ENCODE assay signal across 8 cellular contexts in the genomic region with DNA sequence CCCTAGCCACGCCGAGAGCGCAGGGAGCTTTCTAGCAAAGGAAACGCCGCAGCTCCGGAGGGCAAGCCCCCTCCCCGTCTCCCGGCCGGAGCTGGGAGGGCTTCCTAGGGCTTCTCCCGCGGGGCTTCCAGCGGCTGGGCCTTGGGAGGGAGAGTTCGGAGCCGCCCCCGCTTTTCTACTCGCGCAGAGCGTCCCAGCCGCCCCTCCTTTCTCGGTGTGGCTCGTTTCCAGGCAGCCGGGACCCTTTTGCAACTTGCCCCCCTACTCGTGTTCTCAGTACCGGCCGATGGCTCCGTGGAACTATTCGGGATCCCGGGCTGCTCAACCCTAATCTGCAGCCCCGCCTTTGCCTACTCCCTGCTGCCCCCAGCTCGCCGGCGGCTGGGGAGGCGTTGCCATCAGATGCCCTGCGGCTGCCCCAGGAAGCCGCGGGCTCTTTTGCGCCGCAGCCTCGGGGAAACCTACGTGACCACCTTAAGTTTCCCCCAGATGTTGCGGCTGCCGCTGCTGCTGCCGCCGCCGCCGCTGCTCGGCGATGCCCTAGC. TPM values are rescaled to one million over a fixed set of nuclear protein-coding genes. Genes with fewer than 3 reads are reported as not detected.
A peak's percentile ranks its signal among the peaks of the same experiment; 100 is the strongest.
DNase-seq lines count a peak whose midpoint lies in the region; ATAC-seq and TF ChIP-seq lines count a peak whose summit lies in the region.

No MANE protein-coding gene starts in this region.

- H3K4me1 Mint-ChIP-seq in activated naive CD4-positive, alpha-beta T cell treated with anti-CD3 and anti-CD28 coated beads, Interleukin-2, amount 10 ng/mL, durations not matched to agents 7 days and 5 days = peaks cover 58% of the 10 kb centered on the region

- TF ChIP-seq EP300 in ovary (IDR thresholded peaks at IDR 0.05) = no peak

- H3K4me1 ChIP-seq in BLaER1 = peaks cover 16% of the 10 kb centered on the region
- no peaks in the 10 kb centered on the region for H3K4me1 ChIP-seq in NT2/D1 (ENCODE audit: insufficient read depth, insufficient read length)
- H3K4me1 ChIP-seq in ovary (ENCODE audit: insufficient read depth) = peaks cover 7% of the 10 kb centered on the region

- peaks cover 20% of the 10 kb centered on the region; the same call in 1 of the 2 replicates for H4K20me1 ChIP-seq in BLaER1

- no peaks in the 10 kb centered on the region for H3K36me3 ChIP-seq in BLaER1
- H3K36me3 ChIP-seq in NT2/D1 (ENCODE audit: insufficient read depth, insufficient read length, low read length) = peaks cover 4% of the 10 kb centered on the region
- H3K36me3 ChIP-seq in ovary = no peaks in the 10 kb centered on the region

- peak overlapping the region; percentile 72 for H3K9ac ChIP-seq in BLaER1
- H3K9ac ChIP-seq in NT2/D1 (ENCODE audit: insufficient read length, low read depth) = peak overlapping the region; percentile 87

- TF ChIP-seq CTCF in ovary (IDR thresholded peaks at IDR 0.05) = peak in 1 of 3 donors; percentile 33

- DNase-seq in NT2/D1 (ENCODE audit: low read depth, low spot score) = peak; percentile 56
- DNase-seq in activated naive CD4-positive, alpha-beta T cell treated with anti-CD3 and anti-CD28 coated beads, Interleukin-2, amount 10 ng/mL, durations not matched to agents 7 days and 5 days = peak; percentile 75
- peak; percentile 82 for DNase-seq in Right ventricle myocardium superior
- peak; percentile 75 to 89 (median 88) for DNase-seq in ovary
- no peak for DNase-seq in HuH-7 (ENCODE audit: low spot score)

- intact Hi-C loops in Right ventricle myocardium superior (cut with DNase I) = loop anchor here (5.0 kb wide), 1 partner anchor 68 kb away; no protein-coding TSS in a partner anchor
- intact Hi-C loops in ovary (cut with DNase I) = loop anchor here in 3 of 4 donors (2.0 to 10.0 kb wide), 3 partner anchors 67 to 103 kb away; a partner anchor contains a TSS

- peaks cover 49% of the 10 kb centered on the region for H3K27me3 Mint-ChIP-seq in activated naive CD4-positive, alpha-beta T cell treated with anti-CD3 and anti-CD28 coated beads, Interleukin-2, amount 10 ng/mL, durations not matched to agents 7 days and 5 days

- ATAC-seq in GM18868 (IDR thresholded peaks at IDR 0.05; ENCODE audit: unreplicated experiment) = peak; percentile 39
- peak; percentile 26 for ATAC-seq in HG03066 (IDR thresholded peaks at IDR 0.05; ENCODE audit: low read depth, unreplicated experiment)
- ATAC-seq in Right ventricle myocardium superior (ENCODE audit: poor library complexity) = peak; percentile 55

- H3K27ac ChIP-seq in BLaER1 (peak overlapping the region; percentile 59), ovary (peak overlapping the region; percentile 98 to 100)

- peaks cover 14% of the 10 kb centered on the region for H3K9me3 ChIP-seq in BLaER1
- H3K9me3 ChIP-seq in NT2/D1 (ENCODE audit: insufficient read depth, low read length) = no peaks in the 10 kb centered on the region
- no peaks in the 10 kb centered on the region for H3K9me3 ChIP-seq in ovary

- peak overlapping the region; percentile 93 for H3K27ac Mint-ChIP-seq in activated naive CD4-positive, alpha-beta T cell treated with anti-CD3 and anti-CD28 coated beads, Interleukin-2, amount 10 ng/mL, durations not matched to agents 7 days and 5 days

- H3K9me3 Mint-ChIP-seq in activated naive CD4-positive, alpha-beta T cell treated with anti-CD3 and anti-CD28 coated beads, Interleukin-2, amount 10 ng/mL, durations not matched to agents 7 days and 5 days = no peaks in the 10 kb centered on the region

- peak overlapping the region; percentile 100 for H3K4me2 ChIP-seq in BLaER1

- peak overlapping the region; percentile 91 for H3K4me3 Mint-ChIP-seq in activated naive CD4-positive, alpha-beta T cell treated with anti-CD3 and anti-CD28 coated beads, Interleukin-2, amount 10 ng/mL, durations not matched to agents 7 days and 5 days

- CTCF ChIA-PET in activated naive CD4-positive, alpha-beta T cell treated with anti-CD3 and anti-CD28 coated beads, Interleukin-2, amount 10 ng/mL, durations not matched to agents 7 days and 5 days (lab: Charles Lee) = interaction anchor here (1.1 to 3.0 kb wide), 7 partner anchors 9 to 255 kb away, joined by 4 to 35 read pairs (median 7); a partner anchor contains a TSS

- H3K27me3 ChIP-seq in BLaER1 (peaks cover 45% of the 10 kb centered on the region), NT2/D1 (ENCODE audit: insufficient read depth, insufficient read length) (peaks cover 35% of the 10 kb centered on the region), ovary (no peaks in the 10 kb centered on the region)

- peak overlapping the region; percentile 84 for H3K4me3 ChIP-seq in BLaER1
- H3K4me3 ChIP-seq in NT2/D1 (ENCODE audit: insufficient read length, low read depth) = peak overlapping the region; percentile 59
- peak overlapping the region; percentile 76 for H3K4me3 ChIP-seq in ovary

- H3K36me3 Mint-ChIP-seq in activated naive CD4-positive, alpha-beta T cell treated with anti-CD3 and anti-CD28 coated beads, Interleukin-2, amount 10 ng/mL, durations not matched to agents 7 days and 5 days = peaks cover 5% of the 10 kb centered on the region

- TF ChIP-seq POLR2A in ovary (IDR thresholded peaks at IDR 0.05) = peak; percentile 54

- WGBS in ovary, 3 donors = 0 to 1% (median 1%) methylated on average over 34 to 48 of the region's 48 CpGs

RNA-seq across cellular contexts. Expression of a gene that starts 1.5 kb away (rescaled TPM):
- total RNA-seq in Right ventricle myocardium superior (1.5 TPM), ovary (100 to 1,000 TPM in 2 of 7 donors, 10 to 100 TPM in 5; 12.2 to 259 (median 45.9) TPM)
- 1 to 10 TPM; 4.4 to 8.0 TPM for polyA plus RNA-seq in ovary
